Comparison of ENCODE assay signal across 19 cellular contexts in genomic region chr18:79413901-79414300, GRCh38. TPM values are rescaled to one million over a fixed set of nuclear protein-coding genes. Genes with fewer than 3 reads are reported as not detected.
DNase-seq lines count a peak whose midpoint lies in the region; ATAC-seq, FAIRE-seq and TF ChIP-seq lines count a peak whose summit lies in the region.
"Had no signal": no experiment of that assay in that cellular context is flagged by ENCODE, and none has a peak within 500 bp of the region (broad histone marks: within the 10 kb centered on the region; RNA-seq: fewer than 3 reads in every experiment).

No MANE protein-coding gene starts in this region.

- peaks cover 15% of the 10 kb centered on the region for H3K4me1 Mint-ChIP-seq in activated CD4-positive, alpha-beta T cell treated with anti-CD3 and anti-CD28 coated beads for 36 hours
- H3K4me1 Mint-ChIP-seq in naive thymus-derived CD4-positive, alpha-beta T cell, result peaks cover 7 to 41% (median 33%) of the 10 kb centered on the region in 7 donors
- H3K4me1 Mint-ChIP-seq in activated CD8-positive, alpha-beta T cell treated with anti-CD3 and anti-CD28 coated beads, Interleukin-2, amount 10 ng/mL, durations not matched to agents 7 days and 5 days (ENCODE audit: low read depth), result peaks cover 3% of the 10 kb centered on the region

- H3K79me2 ChIP-seq in endothelial cell of umbilical vein (ENCODE audit: control insufficient read depth, insufficient read depth, low read length), result peaks cover 4% of the 10 kb centered on the region

- H3K4me3 ChIP-seq in endothelial cell of umbilical vein (replicated peaks in 1 of 3; ENCODE audit: insufficient read depth in 1 of 3, low read depth in 1 of 3, low read length in 3 of 3), result no peak overlapping the region
- no peak overlapping the region for H3K4me3 ChIP-seq in naive thymus-derived CD4-positive, alpha-beta T cell (ENCODE audit: low read length)
- H3K4me3 ChIP-seq: BLaER1, MG63 had no signal

- H3K27ac Mint-ChIP-seq in activated CD4-positive, alpha-beta T cell treated with anti-CD3 and anti-CD28 coated beads for 36 hours, result peak overlapping the region; percentile 47
- H3K27ac Mint-ChIP-seq in naive thymus-derived CD4-positive, alpha-beta T cell, result peak overlapping the region in 5 of 9 donors; percentile 13 to 76 (median 36)
- no peak overlapping the region for H3K27ac Mint-ChIP-seq in activated CD8-positive, alpha-beta T cell treated with anti-CD3 and anti-CD28 coated beads, Interleukin-2, amount 10 ng/mL, durations not matched to agents 7 days and 5 days
- H3K27ac Mint-ChIP-seq: H9 had no signal

- no peaks in the 10 kb centered on the region for H3K9me3 ChIP-seq in endothelial cell of umbilical vein (replicated peaks; ENCODE audit: control insufficient read depth, insufficient read depth, low read length)
- H3K9me3 ChIP-seq in naive thymus-derived CD4-positive, alpha-beta T cell (ENCODE audit: control insufficient read depth in 2 of 3, low read length in 3 of 3), result no peaks in the 10 kb centered on the region
- H3K9me3 ChIP-seq: BLaER1, MG63 had no signal

- H3K4me1 ChIP-seq in endothelial cell of umbilical vein (ENCODE audit: control insufficient read depth, extremely low read depth, insufficient read depth, low read length), result peaks cover 12% of the 10 kb centered on the region
- H3K4me1 ChIP-seq in naive thymus-derived CD4-positive, alpha-beta T cell (ENCODE audit: control insufficient read depth in 2 of 2, insufficient read depth in 2 of 2, low read length in 2 of 2), result no peaks in the 10 kb centered on the region

- TF ChIP-seq POLR2A in endothelial cell of umbilical vein (IDR thresholded peaks at IDR 0.05; ENCODE audit: low read depth, low read length), result no peak

- TF ChIP-seq CTCF in C4-2B (conservative IDR thresholded peaks at IDR 0.05) (no peak), endothelial cell of umbilical vein (IDR thresholded peaks at IDR 0.05; ENCODE audit: extremely low read depth in 1 of 2, insufficient read depth in 1 of 2, low read depth in 1 of 2, low read length in 2 of 2) (no peak)

- POLR2A ChIA-PET in activated CD4-positive, alpha-beta T cell treated with anti-CD3 and anti-CD28 coated beads for 36 hours (lab: Charles Lee), result no interaction called here
- POLR2A ChIA-PET in endothelial cell of umbilical vein (lab: Charles Lee), result interaction anchor here (0.9 kb wide), 1 partner anchor 94 kb away, joined by 3 read pairs; no protein-coding TSS in a partner anchor
- POLR2A ChIA-PET in naive thymus-derived CD4-positive, alpha-beta T cell (lab: Charles Lee), result no interaction called here
- POLR2A ChIA-PET in activated CD8-positive, alpha-beta T cell treated with anti-CD3 and anti-CD28 coated beads, Interleukin-2, amount 10 ng/mL, durations not matched to agents 7 days and 5 days (lab: Charles Lee), result interaction anchor here (1.0 kb wide), 1 partner anchor 8 kb away, joined by 3 read pairs; no protein-coding TSS in a partner anchor

- peak; percentile 66 for FAIRE-seq in endothelial cell of umbilical vein (lab: Jason Lieb, UNC)

- no peaks in the 10 kb centered on the region for H3K9me3 Mint-ChIP-seq in activated CD4-positive, alpha-beta T cell treated with anti-CD3 and anti-CD28 coated beads for 36 hours (ENCODE audit: low read depth)
- H3K9me3 Mint-ChIP-seq in naive thymus-derived CD4-positive, alpha-beta T cell, result peaks cover 0 to 1% (median 0%) of the 10 kb centered on the region in 11 donors
- H3K9me3 Mint-ChIP-seq in activated CD8-positive, alpha-beta T cell treated with anti-CD3 and anti-CD28 coated beads, Interleukin-2, amount 10 ng/mL, durations not matched to agents 7 days and 5 days (ENCODE audit: insufficient read depth), result no peaks in the 10 kb centered on the region
- H3K9me3 Mint-ChIP-seq: H9 had no signal

- DNase-seq in activated CD4-positive, alpha-beta T cell treated with anti-CD3 and anti-CD28 coated beads for 36 hours, result no peak
- no peak for DNase-seq in activated CD4-positive, alpha-beta T cell treated with anti-CD3 and anti-CD28 coated beads for 4 hours
- peak; percentile 86 for DNase-seq in endothelial cell of umbilical vein (ENCODE audit: low read depth, low spot score)
- DNase-seq in naive thymus-derived CD4-positive, alpha-beta T cell, result no peak
- no peak for DNase-seq in GM19238 (ENCODE audit: insufficient read length, low spot score)
- DNase-seq in activated CD8-positive, alpha-beta T cell treated with anti-CD3 and anti-CD28 coated beads, Interleukin-2, amount 10 ng/mL, durations not matched to agents 7 days and 5 days, result no peak
- no peak for DNase-seq in COR-L47 (lab: John Stamatoyannopoulos, UW)
- DNase-seq: DMS153, EL, H9, MG63, NCI-H1105, NCI-H187 treated with DMSO at 0.1 percent for 48 hours, NCI-H446 treated with DMSO at 0.1 percent for 48 hours, NCI-H748 treated with DMSO at 0.1 percent for 48 hours had no signal

- dilution Hi-C loops in endothelial cell of umbilical vein (cut with MboI; ENCODE audit: extremely low pct_ligation_motif_present, low sequenced_read_pairs), result no loop called here

- H3K4me3 Mint-ChIP-seq in activated CD4-positive, alpha-beta T cell treated with anti-CD3 and anti-CD28 coated beads for 36 hours, result no peak overlapping the region
- H3K4me3 Mint-ChIP-seq in naive thymus-derived CD4-positive, alpha-beta T cell, result no peak overlapping the region
- H3K4me3 Mint-ChIP-seq in activated CD8-positive, alpha-beta T cell treated with anti-CD3 and anti-CD28 coated beads, Interleukin-2, amount 10 ng/mL, durations not matched to agents 7 days and 5 days, result no peak overlapping the region
- H3K4me3 Mint-ChIP-seq: H9 had no signal

- peaks cover 0 to 12% of the 10 kb centered on the region in 2 experiments for H3K36me3 ChIP-seq in endothelial cell of umbilical vein (ENCODE audit: control insufficient read depth in 2 of 2, extremely low read depth in 1 of 2, insufficient read depth in 2 of 2, low read length in 2 of 2)
- peaks cover 7 to 69% (median 14%) of the 10 kb centered on the region in 3 experiments for H3K36me3 ChIP-seq in naive thymus-derived CD4-positive, alpha-beta T cell (ENCODE audit: control insufficient read depth in 2 of 3, insufficient read depth in 3 of 3, low read length in 3 of 3)
- H3K36me3 ChIP-seq: MG63 had no signal

- H3K9ac ChIP-seq in endothelial cell of umbilical vein (replicated peaks; ENCODE audit: extremely low read depth, insufficient read depth, low read length), result no peak overlapping the region
- H3K9ac ChIP-seq: BLaER1, KMS-11 had no signal

- H3K27ac ChIP-seq in C4-2B (peak overlapping the region; percentile 61), endothelial cell of umbilical vein (ENCODE audit: insufficient read depth, low read depth, low read length) (no peak overlapping the region)
- H3K27ac ChIP-seq in naive thymus-derived CD4-positive, alpha-beta T cell (ENCODE audit: low read depth, low read length), result no peak overlapping the region
- H3K27ac ChIP-seq: 22Rv1, BLaER1, KMS-11 had no signal

- ATAC-seq in activated CD4-positive, alpha-beta T cell treated with anti-CD3 and anti-CD28 coated beads for 36 hours, result no peak
- no peak for ATAC-seq in naive thymus-derived CD4-positive, alpha-beta T cell
- ATAC-seq in activated CD8-positive, alpha-beta T cell treated with anti-CD3 and anti-CD28 coated beads, Interleukin-2, amount 10 ng/mL, durations not matched to agents 7 days and 5 days, result no peak

- intact Hi-C loops in activated CD4-positive, alpha-beta T cell treated with anti-CD3 and anti-CD28 coated beads for 36 hours (cut with DNase I, micrococcal nuclease), result no loop called here
- intact Hi-C loops in endothelial cell of umbilical vein (cut with micrococcal nuclease), result loop anchor here (1.0 kb wide), 1 partner anchor 8 kb away; no protein-coding TSS in a partner anchor
- intact Hi-C loops in naive thymus-derived CD4-positive, alpha-beta T cell (cut with micrococcal nuclease), result no loop called here

- H3K27me3 ChIP-seq in endothelial cell of umbilical vein (ENCODE audit: control insufficient read depth in 2 of 2, insufficient read depth in 2 of 2, low read length in 2 of 2), result no peaks in the 10 kb centered on the region
- H3K27me3 ChIP-seq in naive thymus-derived CD4-positive, alpha-beta T cell (ENCODE audit: control insufficient read depth in 2 of 2, insufficient read depth in 2 of 2, low read length in 2 of 2), result no peaks in the 10 kb centered on the region
- H3K27me3 ChIP-seq: BLaER1, MG63 had no signal

- H3K4me2 ChIP-seq in endothelial cell of umbilical vein (ENCODE audit: insufficient read depth, low read length), result no peak overlapping the region
- H3K4me2 ChIP-seq: BLaER1, KMS-11 had no signal

- no peak overlapping the region for H2AFZ ChIP-seq in endothelial cell of umbilical vein (ENCODE audit: low read depth, low read length)

- H3K9me1 ChIP-seq in endothelial cell of umbilical vein (replicated peaks; ENCODE audit: control insufficient read depth, extremely low read depth, insufficient read depth, low read length), result no peaks in the 10 kb centered on the region

- no TSS peak for BruUV-seq in endothelial cell of umbilical vein (replicated peaks; lab: Mats Ljungman, UMichigan)

- H4K20me1 ChIP-seq in endothelial cell of umbilical vein (replicated peaks; ENCODE audit: control insufficient read depth, extremely low read depth, insufficient read depth, low read length), result no peaks in the 10 kb centered on the region

- no peaks in the 10 kb centered on the region for H3K27me3 Mint-ChIP-seq in activated CD4-positive, alpha-beta T cell treated with anti-CD3 and anti-CD28 coated beads for 36 hours
- no peaks in the 10 kb centered on the region for H3K27me3 Mint-ChIP-seq in naive thymus-derived CD4-positive, alpha-beta T cell
- H3K27me3 Mint-ChIP-seq in activated CD8-positive, alpha-beta T cell treated with anti-CD3 and anti-CD28 coated beads, Interleukin-2, amount 10 ng/mL, durations not matched to agents 7 days and 5 days (ENCODE audit: low read depth), result no peaks in the 10 kb centered on the region

- peaks cover 49% of the 10 kb centered on the region for H3K36me3 Mint-ChIP-seq in activated CD4-positive, alpha-beta T cell treated with anti-CD3 and anti-CD28 coated beads for 36 hours (ENCODE audit: low read depth)
- H3K36me3 Mint-ChIP-seq in naive thymus-derived CD4-positive, alpha-beta T cell, result peaks cover 0 to 21% (median 5%) of the 10 kb centered on the region in 5 donors
- H3K36me3 Mint-ChIP-seq in activated CD8-positive, alpha-beta T cell treated with anti-CD3 and anti-CD28 coated beads, Interleukin-2, amount 10 ng/mL, durations not matched to agents 7 days and 5 days (ENCODE audit: low read depth), result peaks cover 22% of the 10 kb centered on the region

- CTCF ChIA-PET in activated CD4-positive, alpha-beta T cell treated with anti-CD3 and anti-CD28 coated beads for 36 hours (lab: Charles Lee), result interaction anchor here (0.7 to 1.4 kb wide), 4 partner anchors 10 to 32 kb away, joined by 3 to 5 read pairs (median 4); no protein-coding TSS in a partner anchor
- CTCF ChIA-PET in endothelial cell of umbilical vein (lab: Charles Lee), result interaction anchor here (0.6 to 2.6 kb wide), 7 partner anchors 8 to 94 kb away, joined by 3 to 10 read pairs (median 3); partner anchors contain the start of gene NFATC1
- CTCF ChIA-PET in naive thymus-derived CD4-positive, alpha-beta T cell (lab: Charles Lee), result no interaction called here
- CTCF ChIA-PET in activated CD8-positive, alpha-beta T cell treated with anti-CD3 and anti-CD28 coated beads, Interleukin-2, amount 10 ng/mL, durations not matched to agents 7 days and 5 days (lab: Charles Lee), result interaction anchor here (0.8 kb wide), 1 partner anchor 9 kb away, joined by 3 read pairs; no protein-coding TSS in a partner anchor

RNA-seq across cellular contexts. Expression of gene NFATC1, which starts 18.2 kb away (rescaled TPM):
- total RNA-seq in activated CD4-positive, alpha-beta T cell treated with anti-CD3 and anti-CD28 coated beads for 36 hours, result 100 to 1,000 TPM in 1 of 2 experiments, 10 to 100 TPM in 1; 96.0 to 104 TPM
- total RNA-seq in endothelial cell of umbilical vein, result 26.8 and 30.0 TPM in 2 replicates
- 11.1 and 13.6 TPM in 2 replicates for polyA plus RNA-seq in endothelial cell of umbilical vein
- polyA plus RNA-seq in endothelial cell of umbilical vein (2011; cell fraction: cytosol; rRNA removed), result 10.6 and 12.8 TPM in 2 replicates
- polyA plus RNA-seq in endothelial cell of umbilical vein (2011; cell fraction: nucleus; rRNA removed), result 20.2 and 22.3 TPM in 2 replicates
- polyA plus RNA-seq in endothelial cell of umbilical vein (2012), result 14.0 and 17.1 TPM in 2 replicates
- polyA minus RNA-seq in endothelial cell of umbilical vein, result 11.6 and 15.7 TPM in 2 replicates
- polyA minus RNA-seq in endothelial cell of umbilical vein (2011; cell fraction: cytosol; rRNA and poly(A)+ RNA removed), result 0.61 TPM
- 15.2 and 41.1 TPM in 2 replicates for polyA minus RNA-seq in endothelial cell of umbilical vein (2011; cell fraction: nucleus; rRNA and poly(A)+ RNA removed)
- 10 to 100 TPM; 44.3 to 87.2 (median 53.8) TPM for total RNA-seq in naive thymus-derived CD4-positive, alpha-beta T cell
- 10 to 100 TPM; 27.1 to 49.9 TPM for polyA plus RNA-seq in naive thymus-derived CD4-positive, alpha-beta T cell
- 10 to 100 TPM; 26.5 to 28.1 TPM for total RNA-seq in activated CD8-positive, alpha-beta T cell treated with anti-CD3 and anti-CD28 coated beads, Interleukin-2, amount 10 ng/mL, durations not matched to agents 7 days and 5 days

Comparison
In these comparisons a context has a peak if more than half of its experiments do, and no peak if none do; other contexts are left out.
1. POLR2A ChIA-PET loops: an anchor here in endothelial cell of umbilical vein (0.9 kb wide) and activated CD8-positive, alpha-beta T cell treated with anti-CD3 and anti-CD28 coated beads, Interleukin-2, amount 10 ng/mL, durations not matched to agents 7 days and 5 days (1.0 kb wide); none called in activated CD4-positive, alpha-beta T cell treated with anti-CD3 and anti-CD28 coated beads for 36 hours and naive thymus-derived CD4-positive, alpha-beta T cell.